In the genomic region with DNA sequence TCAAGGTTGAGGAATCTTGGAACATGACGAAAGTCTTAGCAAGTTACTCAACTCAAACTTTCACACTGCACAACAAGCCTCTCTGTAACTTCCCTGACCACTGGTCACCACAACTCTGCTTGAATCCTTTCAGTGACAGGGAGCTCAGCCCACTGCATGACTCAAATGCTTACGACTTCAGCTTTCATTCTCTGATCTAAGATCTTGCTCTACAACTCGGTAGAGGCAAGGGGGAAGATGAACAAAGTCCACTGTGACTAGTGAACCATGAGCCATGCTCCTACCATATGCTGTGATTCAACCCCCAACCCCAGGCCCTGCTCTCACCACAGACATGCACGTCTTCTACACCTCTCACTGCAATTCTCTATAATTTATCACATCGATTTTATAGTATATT, we compare ENCODE assay signal across 15 cellular contexts.
DNase-seq lines count a peak whose midpoint lies in the region; ATAC-seq lines count a peak whose summit lies in the region.
"Had no signal": no experiment of that assay in that cellular context is flagged by ENCODE, and none has a peak within 500 bp of the region (broad histone marks: within the 10 kb centered on the region; RNA-seq: fewer than 3 reads in every experiment).

No MANE protein-coding gene starts in this region.

- DNase-seq in Caki2 (ENCODE audit: low read depth) (peak; percentile 73), NCI-H128 (lab: John Stamatoyannopoulos, UW; ENCODE audit: unreplicated experiment) (no peak), islet precursor cell (no peak), SIG-M5 (lab: John Stamatoyannopoulos, UW) (no peak)
- no peak for DNase-seq in effector memory CD8-positive, alpha-beta T cell
- DNase-seq: activated B cell treated with CpG ODN at 0.5 μM for 24 hours; activated T-cell treated with anti-CD3 and anti-CD28 coated beads, Interleukin-2, amount 50 U/mL, for 24 hours; NCI-H1694; NCI-H446 treated with DMSO at 0.1 percent for 48 hours; stimulated activated CD4-positive, alpha-beta T cell treated with anti-CD3 and anti-CD28 coated beads, Interleukin-4, amount 100 ng/mL, for 4 hours; stimulated activated naive B cell treated with anti-CD40 and anti-IgM and Interleukin-4, amounts not matched to agents 10 μg/mL and 1 μg/mL and 100 μg/mL, for 72 hours; SW 1271 had no signal

- no peaks in the 10 kb centered on the region for H3K36me3 Mint-ChIP-seq in effector memory CD8-positive, alpha-beta T cell (ENCODE audit: insufficient read depth)

- H3K4me1 Mint-ChIP-seq in effector memory CD8-positive, alpha-beta T cell (ENCODE audit: low read depth in 2 of 2), result peaks cover 16 to 21% of the 10 kb centered on the region in 2 donors

- H3K27ac Mint-ChIP-seq in effector memory CD8-positive, alpha-beta T cell, result peak overlapping the region; percentile 7 to 73
- H3K27ac Mint-ChIP-seq: activated B cell treated with CpG ODN at 0.5 μM for 24 hours; activated T-cell treated with anti-CD3 and anti-CD28 coated beads, Interleukin-2, amount 50 U/mL, for 24 hours; stimulated activated naive B cell treated with anti-CD40 and anti-IgM and Interleukin-4, amounts not matched to agents 10 μg/mL and 1 μg/mL and 100 μg/mL, for 72 hours had no signal

- no peaks in the 10 kb centered on the region for H3K9me3 Mint-ChIP-seq in effector memory CD8-positive, alpha-beta T cell
- H3K9me3 Mint-ChIP-seq: activated B cell treated with CpG ODN at 0.5 μM for 24 hours; activated T-cell treated with anti-CD3 and anti-CD28 coated beads, Interleukin-2, amount 50 U/mL, for 24 hours had no signal

- H3K4me3 Mint-ChIP-seq in effector memory CD8-positive, alpha-beta T cell, result no peak overlapping the region
- H3K4me3 Mint-ChIP-seq: activated B cell treated with CpG ODN at 0.5 μM for 24 hours; activated T-cell treated with anti-CD3 and anti-CD28 coated beads, Interleukin-2, amount 50 U/mL, for 24 hours; stimulated activated naive B cell treated with anti-CD40 and anti-IgM and Interleukin-4, amounts not matched to agents 10 μg/mL and 1 μg/mL and 100 μg/mL, for 72 hours had no signal

- ATAC-seq in GM18511 (IDR thresholded peaks at IDR 0.05; ENCODE audit: unreplicated experiment), result peak; percentile 68
- peak; percentile 40 for ATAC-seq in HG02678 (IDR thresholded peaks at IDR 0.05; ENCODE audit: unreplicated experiment)
- no peak for ATAC-seq in effector memory CD8-positive, alpha-beta T cell (replicated peaks)
- no peak for ATAC-seq in GM21367 (IDR thresholded peaks at IDR 0.05; ENCODE audit: unreplicated experiment)
- ATAC-seq: stimulated activated naive B cell treated with anti-CD40 and anti-IgM and Interleukin-4, amounts not matched to agents 10 μg/mL and 1 μg/mL and 100 μg/mL, for 72 hours had no signal

- no peaks in the 10 kb centered on the region for H3K27me3 Mint-ChIP-seq in effector memory CD8-positive, alpha-beta T cell
- H3K27me3 Mint-ChIP-seq: activated B cell treated with CpG ODN at 0.5 μM for 24 hours; activated T-cell treated with anti-CD3 and anti-CD28 coated beads, Interleukin-2, amount 50 U/mL, for 24 hours; stimulated activated naive B cell treated with anti-CD40 and anti-IgM and Interleukin-4, amounts not matched to agents 10 μg/mL and 1 μg/mL and 100 μg/mL, for 72 hours had no signal

- in situ Hi-C loops in Caki2 (cut with HindIII; ENCODE audit: low pct_unique_long_range_greater_than_20kb, low sequenced_read_pairs), result no loop called here

Comparison
In these comparisons a context has a peak if more than half of its experiments do, and no peak if none do; other contexts are left out.
1. ATAC-seq: peak in GM18511 (single experiment) and HG02678 (single experiment); none in effector memory CD8-positive, alpha-beta T cell (single experiment) and GM21367 (single experiment).